14 cellular contexts compared by ENCODE assay signal in genomic region chr7:134444198-134444960, GRCh38. TPM values are rescaled to one million over a fixed set of nuclear protein-coding genes. Genes with fewer than 3 reads are reported as not detected.
DNase-seq lines count a peak whose midpoint lies in the region; ATAC-seq and TF ChIP-seq lines count a peak whose summit lies in the region.
"Had no signal": no experiment of that assay in that cellular context is flagged by ENCODE, and none has a peak within 500 bp of the region (broad histone marks: within the 10 kb centered on the region; RNA-seq: fewer than 3 reads in every experiment).

No MANE protein-coding gene starts in this region.

- TF ChIP-seq POLR2A in esophagus squamous epithelium (IDR thresholded peaks at IDR 0.05): no peak

- CTCF ChIA-PET in CD4-positive, alpha-beta memory T cell (lab: Charles Lee; ENCODE audit: partially characterized antibody): interaction anchor here (2.8 to 3.9 kb wide), 2 partner anchors 11 to 14 kb away, joined by 11 to 15 read pairs; partner anchors contain the start of gene AKR1B1

- 50 to 66% methylated on average over 8 to 9 of the region's 9 CpGs for WGBS in esophagus squamous epithelium, 2 donors

- H3K27ac ChIP-seq in esophagus squamous epithelium: peak overlapping the region; percentile 16 to 48 (median 32)
- H3K27ac ChIP-seq in CD4-positive, alpha-beta memory T cell (ENCODE audit: low read depth, low read length): no peak overlapping the region

- H3K27me3 ChIP-seq in BE2C (no peaks in the 10 kb centered on the region), esophagus squamous epithelium (no peaks in the 10 kb centered on the region)
- no peaks in the 10 kb centered on the region for H3K27me3 ChIP-seq in CD4-positive, alpha-beta memory T cell (ENCODE audit: insufficient read depth, low read length)
- H3K27me3 ChIP-seq: BLaER1 treated with 17β-estradiol and CSF1 and Interleukin-3, amounts not matched to agents 10 nM and 100 nM had no signal

- peaks cover 0 to 4% (median 0%) of the 10 kb centered on the region in 8 donors for H3K9me3 Mint-ChIP-seq in CD4-positive, alpha-beta memory T cell

- H3K4me3 Mint-ChIP-seq in CD4-positive, alpha-beta memory T cell: no peak overlapping the region

- no peak overlapping the region for H3K4me3 ChIP-seq in BE2C (ENCODE audit: low read depth, low read length)
- no peak overlapping the region for H3K4me3 ChIP-seq in esophagus squamous epithelium
- no peak overlapping the region for H3K4me3 ChIP-seq in mucosa of descending colon
- H3K4me3 ChIP-seq in CD4-positive, alpha-beta memory T cell (ENCODE audit: low read length in 2 of 2): no peak overlapping the region
- H3K4me3 ChIP-seq: BLaER1 treated with 17β-estradiol and CSF1 and Interleukin-3, amounts not matched to agents 10 nM and 100 nM had no signal

- H3K36me3 ChIP-seq in BE2C (peaks cover 49% of the 10 kb centered on the region), esophagus squamous epithelium (peaks cover 14 to 95% (median 28%) of the 10 kb centered on the region in 3 donors), mucosa of descending colon (ENCODE audit: low read depth) (no peaks in the 10 kb centered on the region)
- H3K36me3 ChIP-seq in CD4-positive, alpha-beta memory T cell (ENCODE audit: insufficient read depth, low read length): peaks cover 50% of the 10 kb centered on the region

- peaks cover 89 to 90% of the 10 kb centered on the region in 2 donors for H3K36me3 Mint-ChIP-seq in CD4-positive, alpha-beta memory T cell

- intact Hi-C loops in esophagus squamous epithelium (cut with DNase I): no loop called here
- intact Hi-C loops in mucosa of descending colon (cut with DNase I, micrococcal nuclease): no loop called here
- intact Hi-C loops in CD4-positive, alpha-beta memory T cell (cut with micrococcal nuclease): no loop called here

- TF ChIP-seq CTCF in BE2C (IDR thresholded peaks at IDR 0.05; ENCODE audit: low read depth, low read length) (peak; percentile 32; the same call in 1 of the 2 replicates), esophagus squamous epithelium (IDR thresholded peaks at IDR 0.05) (peak in 2 of 6 experiments; percentile 25 to 46), mucosa of descending colon (IDR thresholded peaks at IDR 0.05) (no peak)

- H3K4me1 ChIP-seq in BE2C (no peaks in the 10 kb centered on the region), esophagus squamous epithelium (peaks cover 9 to 31% (median 9%) of the 10 kb centered on the region in 3 donors), mucosa of descending colon (ENCODE audit: low read depth) (no peaks in the 10 kb centered on the region)
- no peaks in the 10 kb centered on the region for H3K4me1 ChIP-seq in CD4-positive, alpha-beta memory T cell (ENCODE audit: insufficient read depth, low read length)

- POLR2A ChIA-PET in CD4-positive, alpha-beta memory T cell (lab: Charles Lee; ENCODE audit: partially characterized antibody): interaction anchor here (1.0 kb wide), 1 partner anchor 12 kb away, joined by 3 read pairs; no protein-coding TSS in a partner anchor

- ATAC-seq in mucosa of descending colon (peak; percentile 75), HG03175 (IDR thresholded peaks at IDR 0.05; ENCODE audit: unreplicated experiment) (no peak)

- H3K9me3 ChIP-seq in BE2C (no peaks in the 10 kb centered on the region), esophagus squamous epithelium (no peaks in the 10 kb centered on the region), mucosa of descending colon (no peaks in the 10 kb centered on the region)
- H3K9me3 ChIP-seq in CD4-positive, alpha-beta memory T cell (ENCODE audit: control insufficient read depth in 1 of 2, low read length in 2 of 2): no peaks in the 10 kb centered on the region

- no peaks in the 10 kb centered on the region for H3K4me1 Mint-ChIP-seq in CD4-positive, alpha-beta memory T cell

- no peaks in the 10 kb centered on the region for H3K27me3 Mint-ChIP-seq in CD4-positive, alpha-beta memory T cell

- DNase-seq in BE2C: peak; percentile 33
- peak; percentile 3 for DNase-seq in SIG-M5 (lab: John Stamatoyannopoulos, UW)
- DNase-seq in esophagus squamous epithelium (lab: John Stamatoyannopoulos, UW): no peak
- peak in 1 of 3 donors; percentile 46 for DNase-seq in mucosa of descending colon
- no peak for DNase-seq in CD4-positive, alpha-beta memory T cell
- DNase-seq in NCI-H526 treated with DMSO at 0.1 percent for 48 hours (lab: John Stamatoyannopoulos, UW): no peak
- no peak for DNase-seq in activated CD4-positive, alpha-beta T cell treated with anti-CD3 and anti-CD28 coated beads for 48 hours
- DNase-seq: activated CD8-positive, alpha-beta memory T cell treated with anti-CD3 and anti-CD28 coated beads, Interleukin-2, amount 50 U/mL, for 48 hours; H7; MM.1S; NCI-H774; small intestine had no signal

- peak overlapping the region in 1 of 7 donors; percentile 59 for H3K27ac Mint-ChIP-seq in CD4-positive, alpha-beta memory T cell

RNA-seq across cellular contexts. Expression of gene AKR1B1, which starts 14.5 kb away (rescaled TPM):
- polyA plus RNA-seq in BE2C (2012; ENCODE audit: insufficient read depth, insufficient read length, low read depth): 436 TPM
- total RNA-seq in esophagus squamous epithelium: 10 to 100 TPM; 17.8 to 47.5 (median 31.0) TPM
- total RNA-seq in mucosa of descending colon: 10 to 100 TPM; 12.9 to 51.1 (median 29.2) TPM
- 10 to 100 TPM; 81.2 to 91.1 TPM for total RNA-seq in CD4-positive, alpha-beta memory T cell
- 100 to 1,000 TPM; 136 to 199 TPM for polyA plus RNA-seq in CD4-positive, alpha-beta memory T cell

Comparison
In these comparisons a context has a peak if more than half of its experiments do, and no peak if none do; other contexts are left out.
1. DNase-seq: peak in BE2C (single experiment) and SIG-M5 (single experiment); none in esophagus squamous epithelium (single experiment), CD4-positive, alpha-beta memory T cell (0 of 5), NCI-H526 treated with DMSO at 0.1 percent for 48 hours (single experiment) and activated CD4-positive, alpha-beta T cell treated with anti-CD3 and anti-CD28 coated beads for 48 hours (single experiment).